ENCODE assay signal across 10 cellular contexts in genomic region chr14:24172871-24173281, GRCh38. TPM values are rescaled to one million over a fixed set of nuclear protein-coding genes. Genes with fewer than 3 reads are reported as not detected.
DNase-seq lines count a peak whose midpoint lies in the region; ATAC-seq, FAIRE-seq and TF ChIP-seq lines count a peak whose summit lies in the region.
"Had no signal": no experiment of that assay in that cellular context is flagged by ENCODE, and none has a peak within 500 bp of the region (broad histone marks: within the 10 kb centered on the region; RNA-seq: fewer than 3 reads in every experiment).

No MANE protein-coding gene starts in this region.

- TF ChIP-seq POLR2A in K562 (conservative IDR thresholded peaks at IDR 0.05): no peak

- peaks cover 9 to 47% (median 37%) of the 10 kb centered on the region in 7 donors for H3K4me1 Mint-ChIP-seq in naive thymus-derived CD4-positive, alpha-beta T cell

- no peak overlapping the region for H2AFZ ChIP-seq in K562 (ENCODE audit: low read depth, low read length)

- peaks cover 9 to 89% (median 34%) of the 10 kb centered on the region in 11 experiments for H3K36me3 ChIP-seq in BLaER1 treated with 17β-estradiol and CSF1 and Interleukin-3, amounts not matched to agents 10 nM and 100 nM
- H3K36me3 ChIP-seq in K562 (ENCODE audit: control insufficient read depth, insufficient read depth, low read length): no peaks in the 10 kb centered on the region; the same call in 1 of the 3 replicates
- peaks cover 6 to 32% (median 6%) of the 10 kb centered on the region in 3 experiments for H3K36me3 ChIP-seq in naive thymus-derived CD4-positive, alpha-beta T cell (ENCODE audit: control insufficient read depth in 2 of 3, insufficient read depth in 3 of 3, low read length in 3 of 3)

- TF ChIP-seq CTCF in GM12864 (IDR thresholded peaks at IDR 0.05; ENCODE audit: low read depth, low read length, missing control alignments) (no peak), K562 (IDR thresholded peaks at IDR 0.05 in 2 of 3, conservative IDR thresholded peaks at IDR 0.05 in 1 of 3; ENCODE audit: insufficient read depth in 2 of 3, low read depth in 1 of 3, low read length in 3 of 3) (no peak)

- H3K9ac ChIP-seq in BLaER1 treated with 17β-estradiol and CSF1 and Interleukin-3, amounts not matched to agents 10 nM and 100 nM: no peak overlapping the region
- H3K9ac ChIP-seq in K562 (ENCODE audit: insufficient read depth in 1 of 2, low read depth in 2 of 2, low read length in 2 of 2): no peak overlapping the region

- no peaks in the 10 kb centered on the region for H3K27me3 Mint-ChIP-seq in naive thymus-derived CD4-positive, alpha-beta T cell

- H3K27ac ChIP-seq in BLaER1 treated with 17β-estradiol and CSF1 and Interleukin-3, amounts not matched to agents 10 nM and 100 nM: no peak overlapping the region
- H3K27ac ChIP-seq in K562 (ENCODE audit: extremely low read depth, low read depth, low read length): no peak overlapping the region
- peak overlapping the region; percentile 1 for H3K27ac ChIP-seq in naive thymus-derived CD4-positive, alpha-beta T cell (ENCODE audit: low read depth, low read length)
- H3K27ac ChIP-seq: SJSA1 had no signal

- peak overlapping the region; percentile 19 to 88 (median 75) for H3K27ac Mint-ChIP-seq in naive thymus-derived CD4-positive, alpha-beta T cell

- 70% methylated on average over 9 of the region's 20 CpGs for WGBS in K562 (ENCODE audit: insufficient coverage, low coverage, missing lambda C conversion rate)

- H3K4me2 ChIP-seq in BLaER1 treated with 17β-estradiol and CSF1 and Interleukin-3, amounts not matched to agents 10 nM and 100 nM: peak overlapping the region in 6 of 11 experiments; percentile 76 to 91 (median 82); a peak in 10 of 22 replicates
- H3K4me2 ChIP-seq in K562 (ENCODE audit: insufficient read depth, low read length): no peak overlapping the region

- peaks cover 7 to 28% (median 24%) of the 10 kb centered on the region in 11 experiments; a peak in 21 of 22 replicates for H3K27me3 ChIP-seq in BLaER1 treated with 17β-estradiol and CSF1 and Interleukin-3, amounts not matched to agents 10 nM and 100 nM
- no peaks in the 10 kb centered on the region for H3K27me3 ChIP-seq in K562 (ENCODE audit: control insufficient read depth in 2 of 2, insufficient read depth in 2 of 2, low read length in 2 of 2)
- H3K27me3 ChIP-seq in naive thymus-derived CD4-positive, alpha-beta T cell (ENCODE audit: control insufficient read depth in 2 of 2, insufficient read depth in 2 of 2, low read length in 2 of 2): no peaks in the 10 kb centered on the region
- H3K27me3 ChIP-seq: SJSA1 had no signal

- no peaks in the 10 kb centered on the region for H3K9me3 ChIP-seq in BLaER1 treated with 17β-estradiol and CSF1 and Interleukin-3, amounts not matched to agents 10 nM and 100 nM (replicated peaks in 1 of 11)
- H3K9me3 ChIP-seq in K562 (replicated peaks; ENCODE audit: control insufficient read depth, insufficient read depth, low read depth, low read length): no peaks in the 10 kb centered on the region
- no peaks in the 10 kb centered on the region for H3K9me3 ChIP-seq in naive thymus-derived CD4-positive, alpha-beta T cell (ENCODE audit: control insufficient read depth in 2 of 3, low read length in 3 of 3)
- H3K9me3 ChIP-seq: SJSA1 had no signal

- no peak for TF ChIP-seq RAD21 in K562 (CRISPR knock-in tag; conservative IDR thresholded peaks at IDR 0.05 in 1 of 2, IDR thresholded peaks at IDR 0.05 in 1 of 2)

- H3K9me3 Mint-ChIP-seq in naive thymus-derived CD4-positive, alpha-beta T cell: no peaks in the 10 kb centered on the region

- H3K4me3 Mint-ChIP-seq in naive thymus-derived CD4-positive, alpha-beta T cell: peak overlapping the region in 9 of 10 donors; percentile 33 to 94 (median 66)

- no peak for ATAC-seq in K562
- no peak for ATAC-seq in naive thymus-derived CD4-positive, alpha-beta T cell

- H3K4me1 ChIP-seq in BLaER1 treated with 17β-estradiol and CSF1 and Interleukin-3, amounts not matched to agents 10 nM and 100 nM: peaks cover 17 to 26% (median 20%) of the 10 kb centered on the region in 10 experiments
- no peaks in the 10 kb centered on the region; a peak in 3 of 5 replicates for H3K4me1 ChIP-seq in K562 (replicated peaks in 1 of 2; ENCODE audit: control insufficient read depth in 2 of 2, insufficient read depth in 2 of 2, low read length in 2 of 2)
- peaks cover 0 to 13% of the 10 kb centered on the region in 2 donors for H3K4me1 ChIP-seq in naive thymus-derived CD4-positive, alpha-beta T cell (ENCODE audit: control insufficient read depth in 2 of 2, insufficient read depth in 2 of 2, low read length in 2 of 2)
- H3K4me1 ChIP-seq: SJSA1 had no signal

- peaks cover 0 to 42% (median 2%) of the 10 kb centered on the region in 11 experiments; a peak in 8 of 22 replicates for H4K20me1 ChIP-seq in BLaER1 treated with 17β-estradiol and CSF1 and Interleukin-3, amounts not matched to agents 10 nM and 100 nM
- H4K20me1 ChIP-seq in K562 (replicated peaks; ENCODE audit: control insufficient read depth, insufficient read depth, low read length): no peaks in the 10 kb centered on the region

- intact Hi-C loops in K562 (cut with micrococcal nuclease): no loop called here
- intact Hi-C loops in naive thymus-derived CD4-positive, alpha-beta T cell (cut with micrococcal nuclease): no loop called here

- in situ Hi-C loops in K562 (cut with MboI): no loop called here

- no peaks in the 10 kb centered on the region for H3K79me2 ChIP-seq in K562 (ENCODE audit: control insufficient read depth, insufficient read depth, low read length)

- peak overlapping the region in 1 of 10 experiments; percentile 65; a peak in 3 of 20 replicates for H3K4me3 ChIP-seq in BLaER1 treated with 17β-estradiol and CSF1 and Interleukin-3, amounts not matched to agents 10 nM and 100 nM
- peak overlapping the region; percentile 65 for H3K4me3 ChIP-seq in GM12864 (ENCODE audit: low read depth, low read length)
- no peak overlapping the region for H3K4me3 ChIP-seq in K562
- H3K4me3 ChIP-seq in naive thymus-derived CD4-positive, alpha-beta T cell (ENCODE audit: low read length): no peak overlapping the region
- H3K4me3 ChIP-seq: SJSA1 had no signal

- FAIRE-seq in K562 (lab: Jason Lieb, UNC): no peak
- FAIRE-seq in GM19239 (lab: Jason Lieb, UNC): no peak

- POLR2A ChIA-PET in K562 (lab: Yijun Ruan, JAX): interaction anchor here (1.1 to 1.3 kb wide), 2 partner anchors 12 to 37 kb away, joined by 3 to 7 read pairs; partner anchors contain the start of genes IRF9 and PSME1
- POLR2A ChIA-PET in naive thymus-derived CD4-positive, alpha-beta T cell (lab: Charles Lee): interaction anchor here (0.7 to 2.4 kb wide), 6 partner anchors 10 to 64 kb away, joined by 3 to 11 read pairs (median 4); partner anchors contain the start of genes DCAF11, IRF9 and NRL

- peaks cover 0 to 39% (median 12%) of the 10 kb centered on the region in 5 donors for H3K36me3 Mint-ChIP-seq in naive thymus-derived CD4-positive, alpha-beta T cell

- H3K9me1 ChIP-seq in K562 (ENCODE audit: control insufficient read depth, insufficient read depth, low read length): no peaks in the 10 kb centered on the region

- no TSS peak for BruUV-seq in K562 (replicated peaks; lab: Mats Ljungman, UMichigan)

- TF ChIP-seq EP300 in K562 (IDR thresholded peaks at IDR 0.05; ENCODE audit: low read length): no peak

- CTCF ChIA-PET in K562 (lab: Yijun Ruan, JAX; ENCODE audit: low intra/inter-chr PET ratio): no interaction called here
- CTCF ChIA-PET in naive thymus-derived CD4-positive, alpha-beta T cell (lab: Charles Lee): no interaction called here

- DNase-seq in GM12864 (ENCODE audit: low read depth): no peak
- no peak for DNase-seq in K562 (ENCODE audit: extremely low read depth in 1 of 4, low spot score in 3 of 4)
- no peak for DNase-seq in naive thymus-derived CD4-positive, alpha-beta T cell
- no peak for DNase-seq in GM19239 (ENCODE audit: insufficient read length, low spot score)
- no peak for DNase-seq in COLO829 (ENCODE audit: low spot score)
- DNase-seq in HK-2 (ENCODE audit: unreplicated experiment): no peak
- no peak for DNase-seq in epidermal melanocyte (ENCODE audit: insufficient read length, low spot score)
- DNase-seq: NCI-H2081 treated with DMSO at 0.1 percent for 48 hours had no signal

RNA-seq across cellular contexts. Expression of gene REC8, which starts 1.0 kb away (rescaled TPM):
- 20.5 and 46.6 TPM in 2 replicates for total RNA-seq in K562 (2011; cell fraction: chromatin; rRNA removed; ENCODE audit: low replicate concordance)
- total RNA-seq in K562 (2011; cell fraction: nucleolus; rRNA removed): 18.4 and 21.0 TPM in 2 replicates
- 19.1 and 20.8 TPM in 2 replicates for total RNA-seq in K562 (2011; cell fraction: nucleoplasm; rRNA removed)
- 0.41 and 0.73 TPM in 2 replicates for total RNA-seq in K562 (2014; rRNA removed)
- 0.57 and 0.65 TPM in 2 replicates for total RNA-seq in K562 (2014; rRNA removed; fragmentation: Illumina TruSeq; extraction: Trizol)
- total RNA-seq in K562 (2015; rRNA removed; fragmentation: Illumina TruSeq; extraction: Trizol): 0.68 and 1.1 TPM in 2 replicates
- total RNA-seq in K562 (2021): 2.5 and 2.6 TPM in 2 replicates
- polyA plus RNA-seq in K562 (2011; rRNA removed): 1.0 and 1.4 TPM in 2 replicates
- 0.62 and 0.89 TPM in 2 replicates for polyA plus RNA-seq in K562 (2011; cell fraction: cytosol; rRNA removed)
- polyA plus RNA-seq in K562 (2011; cell fraction: nucleus; rRNA removed): 9.7 and 17.2 TPM in 2 replicates
- polyA plus RNA-seq in K562 (2012): 1.9 and 6.6 TPM in 2 replicates
- polyA plus RNA-seq in K562 (2014; fragmentation: Illumina TruSeq; extraction: Trizol): 0.84 and 0.85 TPM in 2 replicates
- under 1 TPM; 0.11 to 0.28 TPM for polyA plus RNA-seq in K562 (2014; fragmentation: Nextera tagmentation; extraction: Ambion mirVana)
- polyA plus RNA-seq in K562 (2014; rRNA removed): 0.97 and 2.5 TPM in 2 replicates
- polyA minus RNA-seq in K562 (2011; rRNA and poly(A)+ RNA removed): 0.42 and 0.67 TPM in 2 replicates
- polyA minus RNA-seq in K562 (2011; cell fraction: cytosol; rRNA and poly(A)+ RNA removed): not detected in 2 replicates
- 1.8 and 3.1 TPM in 2 replicates for polyA minus RNA-seq in K562 (2011; cell fraction: nucleus; rRNA and poly(A)+ RNA removed)
- 10 to 100 TPM; 20.3 to 80.5 (median 68.6) TPM for total RNA-seq in naive thymus-derived CD4-positive, alpha-beta T cell
- polyA plus RNA-seq in naive thymus-derived CD4-positive, alpha-beta T cell: 10 to 100 TPM in 1 of 2 donors, 1 to 10 TPM in 1; 4.4 to 10.7 TPM

RNA-seq across cellular contexts. Expression of gene IRF9, which starts 11.8 kb away (rescaled TPM):
- 81.4 and 153 TPM in 2 replicates for total RNA-seq in K562 (2011; cell fraction: chromatin; rRNA removed; ENCODE audit: low replicate concordance)
- total RNA-seq in K562 (2011; cell fraction: nucleolus; rRNA removed): 68.0 and 70.8 TPM in 2 replicates
- 73.3 and 91.5 TPM in 2 replicates for total RNA-seq in K562 (2011; cell fraction: nucleoplasm; rRNA removed)
- total RNA-seq in K562 (2014; rRNA removed) (4.3 and 10.4 TPM in 2 replicates), K562 (2014; rRNA removed; fragmentation: Illumina TruSeq; extraction: Trizol) (5.8 and 9.5 TPM in 2 replicates), K562 (2015; rRNA removed; fragmentation: Illumina TruSeq; extraction: Trizol) (6.1 and 7.1 TPM in 2 replicates), K562 (2021) (7.8 and 10.7 TPM in 2 replicates)
- polyA plus RNA-seq in K562 (2011; rRNA removed) (14.8 and 17.9 TPM in 2 replicates), K562 (2014; fragmentation: Illumina TruSeq; extraction: Trizol) (7.1 and 7.4 TPM in 2 replicates), K562 (2014; fragmentation: Nextera tagmentation; extraction: Ambion mirVana) (1 to 10 TPM in 1 of 2 experiments, under 1 TPM in 1; 0.79 to 2.7 TPM), K562 (2014; rRNA removed) (11.1 and 14.3 TPM in 2 replicates)
- polyA plus RNA-seq in K562 (2011; cell fraction: cytosol; rRNA removed): 12.1 and 12.7 TPM in 2 replicates
- 100 and 115 TPM in 2 replicates for polyA plus RNA-seq in K562 (2011; cell fraction: nucleus; rRNA removed)
- polyA plus RNA-seq in K562 (2012): 11.0 and 18.6 TPM in 2 replicates
- polyA minus RNA-seq in K562 (2011; rRNA and poly(A)+ RNA removed): 11.7 and 18.8 TPM in 2 replicates
- polyA minus RNA-seq in K562 (2011; cell fraction: cytosol; rRNA and poly(A)+ RNA removed): 2.8 and 3.9 TPM in 2 replicates
- 13.7 and 14.9 TPM in 2 replicates for polyA minus RNA-seq in K562 (2011; cell fraction: nucleus; rRNA and poly(A)+ RNA removed)
- total RNA-seq in naive thymus-derived CD4-positive, alpha-beta T cell: 100 to 1,000 TPM; 133 to 337 (median 189) TPM
- 100 to 1,000 TPM in 1 of 2 donors, 10 to 100 TPM in 1; 73.3 to 110 TPM for polyA plus RNA-seq in naive thymus-derived CD4-positive, alpha-beta T cell

RNA-seq across cellular contexts. Expression of gene IPO4, which starts 15.7 kb away (rescaled TPM):
- 71.7 and 221 TPM in 2 replicates for total RNA-seq in K562 (2011; cell fraction: chromatin; rRNA removed; ENCODE audit: low replicate concordance)
- 175 and 192 TPM in 2 replicates for total RNA-seq in K562 (2011; cell fraction: nucleolus; rRNA removed)
- 73.9 and 88.9 TPM in 2 replicates for total RNA-seq in K562 (2011; cell fraction: nucleoplasm; rRNA removed)
- total RNA-seq in K562 (2014; rRNA removed): 109 and 151 TPM in 2 replicates
- total RNA-seq in K562 (2014; rRNA removed; fragmentation: Illumina TruSeq; extraction: Trizol): 15.2 and 21.7 TPM in 2 replicates
- 31.8 and 36.2 TPM in 2 replicates for total RNA-seq in K562 (2015; rRNA removed; fragmentation: Illumina TruSeq; extraction: Trizol)
- total RNA-seq in K562 (2021): 104 and 122 TPM in 2 replicates
- polyA plus RNA-seq in K562 (2011; rRNA removed): 13.7 and 22.4 TPM in 2 replicates
- 17.4 and 31.1 TPM in 2 replicates for polyA plus RNA-seq in K562 (2011; cell fraction: cytosol; rRNA removed)
- 90.5 and 143 TPM in 2 replicates for polyA plus RNA-seq in K562 (2011; cell fraction: nucleus; rRNA removed)
- polyA plus RNA-seq in K562 (2012): 48.6 and 67.0 TPM in 2 replicates
- polyA plus RNA-seq in K562 (2014; fragmentation: Illumina TruSeq; extraction: Trizol): 46.0 and 58.1 TPM in 2 replicates
- 1 to 10 TPM; 7.3 to 7.5 TPM for polyA plus RNA-seq in K562 (2014; fragmentation: Nextera tagmentation; extraction: Ambion mirVana)
- 41.5 and 47.7 TPM in 2 replicates for polyA plus RNA-seq in K562 (2014; rRNA removed)
- polyA minus RNA-seq in K562 (2011; rRNA and poly(A)+ RNA removed): 30.5 and 36.4 TPM in 2 replicates
- 44.0 and 46.2 TPM in 2 replicates for polyA minus RNA-seq in K562 (2011; cell fraction: cytosol; rRNA and poly(A)+ RNA removed)
- polyA minus RNA-seq in K562 (2011; cell fraction: nucleus; rRNA and poly(A)+ RNA removed): 86.6 and 94.8 TPM in 2 replicates
- total RNA-seq in naive thymus-derived CD4-positive, alpha-beta T cell: 10 to 100 TPM; 21.5 to 45.2 (median 42.2) TPM
- polyA plus RNA-seq in naive thymus-derived CD4-positive, alpha-beta T cell: 10 to 100 TPM; 17.5 to 36.2 TPM

RNA-seq across cellular contexts. Expression of gene TM9SF1, which starts 22.4 kb away (rescaled TPM):
- total RNA-seq in K562 (2011; cell fraction: chromatin; rRNA removed; ENCODE audit: low replicate concordance): 13.1 and 32.6 TPM in 2 replicates
- 28.6 and 29.0 TPM in 2 replicates for total RNA-seq in K562 (2011; cell fraction: nucleolus; rRNA removed)
- 23.8 and 27.3 TPM in 2 replicates for total RNA-seq in K562 (2011; cell fraction: nucleoplasm; rRNA removed)
- total RNA-seq in K562 (2014; rRNA removed) (11.8 and 15.0 TPM in 2 replicates), K562 (2014; rRNA removed; fragmentation: Illumina TruSeq; extraction: Trizol) (6.9 and 11.0 TPM in 2 replicates), K562 (2015; rRNA removed; fragmentation: Illumina TruSeq; extraction: Trizol) (12.7 and 13.2 TPM in 2 replicates), K562 (2021) (20.3 TPM in 2 replicates)
- polyA plus RNA-seq in K562 (2011; rRNA removed) (9.2 and 10.6 TPM in 2 replicates), K562 (2014; fragmentation: Illumina TruSeq; extraction: Trizol) (13.3 and 17.9 TPM in 2 replicates), K562 (2014; fragmentation: Nextera tagmentation; extraction: Ambion mirVana) (1 to 10 TPM; 5.3 to 6.3 TPM), K562 (2014; rRNA removed) (13.0 and 18.9 TPM in 2 replicates)
- 20.9 and 23.6 TPM in 2 replicates for polyA plus RNA-seq in K562 (2011; cell fraction: cytosol; rRNA removed)
- polyA plus RNA-seq in K562 (2011; cell fraction: nucleus; rRNA removed): 13.1 and 13.3 TPM in 2 replicates
- polyA plus RNA-seq in K562 (2012): 15.5 and 21.2 TPM in 2 replicates
- 9.7 and 12.0 TPM in 2 replicates for polyA minus RNA-seq in K562 (2011; rRNA and poly(A)+ RNA removed)
- polyA minus RNA-seq in K562 (2011; cell fraction: cytosol; rRNA and poly(A)+ RNA removed): 2.8 and 4.1 TPM in 2 replicates
- 5.8 and 6.7 TPM in 2 replicates for polyA minus RNA-seq in K562 (2011; cell fraction: nucleus; rRNA and poly(A)+ RNA removed)
- total RNA-seq in naive thymus-derived CD4-positive, alpha-beta T cell: 10 to 100 TPM; 16.2 to 40.5 (median 19.2) TPM
- polyA plus RNA-seq in naive thymus-derived CD4-positive, alpha-beta T cell: 10 to 100 TPM; 32.1 to 34.4 TPM

RNA-seq across cellular contexts. Expression of gene RNF31, which starts 25.6 kb away (rescaled TPM):
- total RNA-seq in K562 (2011; cell fraction: chromatin; rRNA removed; ENCODE audit: low replicate concordance): 90.0 and 216 TPM in 2 replicates
- total RNA-seq in K562 (2011; cell fraction: nucleolus; rRNA removed): 97.2 and 97.5 TPM in 2 replicates
- 62.9 and 73.1 TPM in 2 replicates for total RNA-seq in K562 (2011; cell fraction: nucleoplasm; rRNA removed)
- total RNA-seq in K562 (2014; rRNA removed): 35.7 and 42.0 TPM in 2 replicates
- 14.2 and 16.4 TPM in 2 replicates for total RNA-seq in K562 (2014; rRNA removed; fragmentation: Illumina TruSeq; extraction: Trizol)
- 19.1 and 19.2 TPM in 2 replicates for total RNA-seq in K562 (2015; rRNA removed; fragmentation: Illumina TruSeq; extraction: Trizol)
- 40.4 and 47.6 TPM in 2 replicates for total RNA-seq in K562 (2021)
- 10.4 and 10.9 TPM in 2 replicates for polyA plus RNA-seq in K562 (2011; rRNA removed)
- 10.0 and 11.7 TPM in 2 replicates for polyA plus RNA-seq in K562 (2011; cell fraction: cytosol; rRNA removed)
- 71.6 and 97.1 TPM in 2 replicates for polyA plus RNA-seq in K562 (2011; cell fraction: nucleus; rRNA removed)
- 37.4 and 47.4 TPM in 2 replicates for polyA plus RNA-seq in K562 (2012)
- 24.3 and 37.9 TPM in 2 replicates for polyA plus RNA-seq in K562 (2014; fragmentation: Illumina TruSeq; extraction: Trizol)
- polyA plus RNA-seq in K562 (2014; fragmentation: Nextera tagmentation; extraction: Ambion mirVana): 1 to 10 TPM; 3.1 to 6.1 TPM
- 28.8 and 33.2 TPM in 2 replicates for polyA plus RNA-seq in K562 (2014; rRNA removed)
- 9.7 and 24.2 TPM in 2 replicates for polyA minus RNA-seq in K562 (2011; rRNA and poly(A)+ RNA removed)
- polyA minus RNA-seq in K562 (2011; cell fraction: cytosol; rRNA and poly(A)+ RNA removed): 12.1 and 24.3 TPM in 2 replicates
- 31.6 and 43.9 TPM in 2 replicates for polyA minus RNA-seq in K562 (2011; cell fraction: nucleus; rRNA and poly(A)+ RNA removed)
- total RNA-seq in naive thymus-derived CD4-positive, alpha-beta T cell: 100 to 1,000 TPM in 1 of 5 experiments, 10 to 100 TPM in 4; 64.0 to 151 (median 95.4) TPM
- polyA plus RNA-seq in naive thymus-derived CD4-positive, alpha-beta T cell: 10 to 100 TPM; 40.9 to 48.1 TPM
